Comparison of ENCODE assay signal across 14 cellular contexts in genomic region chr2:9973691-9974090, GRCh38. TPM values are rescaled to one million over a fixed set of nuclear protein-coding genes. Genes with fewer than 3 reads are reported as not detected.
DNase-seq lines count a peak whose midpoint lies in the region; ATAC-seq and TF ChIP-seq lines count a peak whose summit lies in the region.
"Had no signal": no experiment of that assay in that cellular context is flagged by ENCODE, and none has a peak within 500 bp of the region (broad histone marks: within the 10 kb centered on the region; RNA-seq: fewer than 3 reads in every experiment).

No MANE protein-coding gene starts in this region.

- 86% methylated on average over 6 of the region's 6 CpGs for WGBS in esophagus muscularis mucosa

- H3K27ac ChIP-seq in HCT116 (ENCODE audit: low read depth, low read length) (no peak overlapping the region), esophagus muscularis mucosa (replicated peaks in 1 of 4) (peak overlapping the region; percentile 60 to 82 (median 68)), skin epidermis (peak overlapping the region in 15 of 21 experiments; percentile 1 to 83 (median 64))

- H4K20me1 ChIP-seq in HCT116 (ENCODE audit: insufficient read depth), result no peaks in the 10 kb centered on the region

- TF ChIP-seq RAD21 in HCT116 (IDR thresholded peaks at IDR 0.05; ENCODE audit: low read depth), result no peak

- no peak overlapping the region for H3K4me3 ChIP-seq in HCT116 (replicated peaks in 1 of 2; ENCODE audit: low read depth in 1 of 2, low read length in 2 of 2)
- no peak overlapping the region for H3K4me3 ChIP-seq in esophagus muscularis mucosa
- no peak overlapping the region for H3K4me3 ChIP-seq in skin epidermis

- TF ChIP-seq EP300 in esophagus muscularis mucosa (IDR thresholded peaks at IDR 0.05), result no peak

- H3K4me1 ChIP-seq in HCT116 (ENCODE audit: control insufficient read depth in 1 of 2, insufficient read depth in 2 of 2, low read length in 2 of 2) (peaks cover 31 to 35% of the 10 kb centered on the region in 2 experiments), esophagus muscularis mucosa (peaks cover 35 to 69% (median 63%) of the 10 kb centered on the region in 4 donors)

- POLR2A ChIA-PET in HCT116 (lab: Charles Lee), result no interaction called here

- no peaks in the 10 kb centered on the region for H3K9me2 ChIP-seq in HCT116 (ENCODE audit: insufficient read depth)

- ATAC-seq in HCT116, result no peak

- RAD21 ChIA-PET in HCT116 (lab: Charles Lee; ENCODE audit: low non-redundant PET in 1 of 2, low total read pairs in 2 of 2, uncharacterized antibody in 2 of 2, unreplicated experiment in 2 of 2), result no interaction called here

- no peak overlapping the region for H3K9ac ChIP-seq in HCT116 (ENCODE audit: low read length)

- TF ChIP-seq CTCF in HCT116 (IDR thresholded peaks at IDR 0.05 in 2 of 3, conservative IDR thresholded peaks at IDR 0.05 in 1 of 3; ENCODE audit: borderline replicate concordance in 1 of 3, insufficient read depth in 1 of 3, low read depth in 2 of 3, low read length in 2 of 3) (no peak), esophagus muscularis mucosa (IDR thresholded peaks at IDR 0.05) (no peak)

- H3K4me2 ChIP-seq in HCT116 (ENCODE audit: low read length), result peak overlapping the region; percentile 43; the same call in 1 of the 2 replicates

- intact Hi-C loops in HCT116 (cut with micrococcal nuclease), result loop anchor here (2.0 kb wide), 1 partner anchor 21 kb away; no protein-coding TSS in a partner anchor
- intact Hi-C loops in esophagus muscularis mucosa (cut with DNase I), result no loop called here

- H3K36me3 ChIP-seq in HCT116 (ENCODE audit: control insufficient read depth in 1 of 2, insufficient read depth in 2 of 2, low read length in 2 of 2), result no peaks in the 10 kb centered on the region
- no peaks in the 10 kb centered on the region for H3K36me3 ChIP-seq in esophagus muscularis mucosa
- H3K36me3 ChIP-seq: BE2C had no signal

- H2AFZ ChIP-seq in HCT116 (ENCODE audit: low read depth, low read length, poor library complexity, severe bottlenecking), result no peak overlapping the region

- no peak for TF ChIP-seq POLR2A in HCT116 (IDR thresholded peaks at IDR 0.05; ENCODE audit: borderline replicate concordance, extremely low read depth, insufficient read depth, insufficient read length)
- no peak for TF ChIP-seq POLR2A in esophagus muscularis mucosa (IDR thresholded peaks at IDR 0.05; ENCODE audit: low read depth)

- CTCF ChIA-PET in HCT116 (lab: Charles Lee), result interaction anchor here (1.2 kb wide), 1 partner anchor 11 kb away, joined by 6 read pairs; no protein-coding TSS in a partner anchor

- H3K79me2 ChIP-seq in HCT116 (ENCODE audit: insufficient read depth, low read length), result no peaks in the 10 kb centered on the region

- DNase-seq in Daoy (ENCODE audit: low read depth), result peak; percentile 33
- no peak for DNase-seq in HCT116 (ENCODE audit: low read depth, low spot score)
- no peak for DNase-seq in esophagus muscularis mucosa (ENCODE audit: extremely low spot score)
- no peak for DNase-seq in COR-L47 (lab: John Stamatoyannopoulos, UW)
- no peak for DNase-seq in SHP77 treated with DMSO at 0.1 percent for 48 hours (lab: John Stamatoyannopoulos, UW)
- DNase-seq in DMS79 treated with DMSO at 0.1 percent for 48 hours (lab: John Stamatoyannopoulos, UW), result no peak
- DNase-seq: BE2C; CD4-positive, alpha-beta memory T cell; HCEC 1CT; Kasumi-1; NCI-H1417 treated with DMSO at 0.1 percent for 48 hours; NCI-H2029 treated with DMSO at 0.1 percent for 48 hours; NCI-H526 had no signal

- no TSS peak for BruUV-seq in HCT116 (replicated peaks; lab: Mats Ljungman, UMichigan)

- H3K9me3 ChIP-seq in HCT116 (ENCODE audit: control insufficient read depth in 1 of 2, insufficient read depth in 1 of 2, low read depth in 1 of 2, low read length in 2 of 2), result no peaks in the 10 kb centered on the region
- H3K9me3 ChIP-seq in esophagus muscularis mucosa, result no peaks in the 10 kb centered on the region
- H3K9me3 ChIP-seq: BE2C had no signal

- H3K27me3 ChIP-seq in HCT116 (ENCODE audit: insufficient read depth, low read length) (no peaks in the 10 kb centered on the region), esophagus muscularis mucosa (no peaks in the 10 kb centered on the region)
- H3K27me3 ChIP-seq: BE2C had no signal

TF ChIP-seq in HCT116, 20 proteins besides CTCF, POLR2A, EP300 and RAD21:
- no peak for TF ChIP-seq SRF (IDR thresholded peaks at IDR 0.05; ENCODE audit: low read depth)
- no peak for TF ChIP-seq EZH2 (IDR thresholded peaks at IDR 0.05)
- TF ChIP-seq CBX3 (IDR thresholded peaks at IDR 0.05; ENCODE audit: low read depth), result no peak
- TF ChIP-seq EGR1 (IDR thresholded peaks at IDR 0.05; ENCODE audit: low read depth), result no peak
- no peak for TF ChIP-seq JUND (IDR thresholded peaks at IDR 0.05)
- no peak for TF ChIP-seq TCF7L2 (IDR thresholded peaks at IDR 0.05; ENCODE audit: borderline replicate concordance, extremely low read depth, insufficient read depth, insufficient read length)
- TF ChIP-seq FOSL1 (IDR thresholded peaks at IDR 0.05; ENCODE audit: low read depth), result no peak
- TF ChIP-seq, protein P1, sequence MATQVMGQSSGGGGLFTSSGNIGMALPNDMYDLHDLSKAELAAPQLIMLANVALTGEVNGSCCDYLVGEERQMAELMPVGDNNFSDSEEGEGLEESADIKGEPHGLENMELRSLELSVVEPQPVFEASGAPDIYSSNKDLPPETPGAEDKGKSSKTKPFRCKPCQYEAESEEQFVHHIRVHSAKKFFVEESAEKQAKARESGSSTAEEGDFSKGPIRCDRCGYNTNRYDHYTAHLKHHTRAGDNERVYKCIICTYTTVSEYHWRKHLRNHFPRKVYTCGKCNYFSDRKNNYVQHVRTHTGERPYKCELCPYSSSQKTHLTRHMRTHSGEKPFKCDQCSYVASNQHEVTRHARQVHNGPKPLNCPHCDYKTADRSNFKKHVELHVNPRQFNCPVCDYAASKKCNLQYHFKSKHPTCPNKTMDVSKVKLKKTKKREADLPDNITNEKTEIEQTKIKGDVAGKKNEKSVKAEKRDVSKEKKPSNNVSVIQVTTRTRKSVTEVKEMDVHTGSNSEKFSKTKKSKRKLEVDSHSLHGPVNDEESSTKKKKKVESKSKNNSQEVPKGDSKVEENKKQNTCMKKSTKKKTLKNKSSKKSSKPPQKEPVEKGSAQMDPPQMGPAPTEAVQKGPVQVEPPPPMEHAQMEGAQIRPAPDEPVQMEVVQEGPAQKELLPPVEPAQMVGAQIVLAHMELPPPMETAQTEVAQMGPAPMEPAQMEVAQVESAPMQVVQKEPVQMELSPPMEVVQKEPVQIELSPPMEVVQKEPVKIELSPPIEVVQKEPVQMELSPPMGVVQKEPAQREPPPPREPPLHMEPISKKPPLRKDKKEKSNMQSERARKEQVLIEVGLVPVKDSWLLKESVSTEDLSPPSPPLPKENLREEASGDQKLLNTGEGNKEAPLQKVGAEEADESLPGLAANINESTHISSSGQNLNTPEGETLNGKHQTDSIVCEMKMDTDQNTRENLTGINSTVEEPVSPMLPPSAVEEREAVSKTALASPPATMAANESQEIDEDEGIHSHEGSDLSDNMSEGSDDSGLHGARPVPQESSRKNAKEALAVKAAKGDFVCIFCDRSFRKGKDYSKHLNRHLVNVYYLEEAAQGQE (IDR thresholded peaks at IDR 0.05; ENCODE audit: low read depth), result no peak
- TF ChIP-seq ZBTB33 (IDR thresholded peaks at IDR 0.05; ENCODE audit: extremely low read depth, insufficient replicate concordance, low read length), result no peak
- TF ChIP-seq EZH2phosphoT487 (IDR thresholded peaks at IDR 0.05; ENCODE audit: borderline replicate concordance), result no peak
- TF ChIP-seq POLR2AphosphoS5 (IDR thresholded peaks at IDR 0.05; ENCODE audit: low read depth, low read length), result no peak
- TF ChIP-seq SIN3A (IDR thresholded peaks at IDR 0.05; ENCODE audit: low read depth), result no peak
- TF ChIP-seq, protein P2, sequence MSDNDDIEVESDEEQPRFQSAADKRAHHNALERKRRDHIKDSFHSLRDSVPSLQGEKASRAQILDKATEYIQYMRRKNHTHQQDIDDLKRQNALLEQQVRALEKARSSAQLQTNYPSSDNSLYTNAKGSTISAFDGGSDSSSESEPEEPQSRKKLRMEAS (IDR thresholded peaks at IDR 0.05), result no peak
- TF ChIP-seq SP1 (IDR thresholded peaks at IDR 0.05; ENCODE audit: low read depth), result no peak
- TF ChIP-seq CEBPB (IDR thresholded peaks at IDR 0.05; ENCODE audit: low read depth), result no peak
- no peak for TF ChIP-seq ATF3 (IDR thresholded peaks at IDR 0.05)
- TF ChIP-seq ZNF274 (IDR thresholded peaks at IDR 0.05; ENCODE audit: low read depth, low read length), result no peak
- no peak for TF ChIP-seq ZFX (IDR thresholded peaks at IDR 0.05)
- no peak for TF ChIP-seq YY1 (IDR thresholded peaks at IDR 0.05; ENCODE audit: extremely low read depth, insufficient replicate concordance, low read depth, low read length)
- no peak for TF ChIP-seq ELF1 (IDR thresholded peaks at IDR 0.05; ENCODE audit: borderline replicate concordance, low read depth)
TF ChIP-seq in HCT116: peak in this region for 0.

RNA-seq across cellular contexts. Expression of gene GRHL1, which starts 22.2 kb away (rescaled TPM):
- total RNA-seq in Daoy (2014; rRNA removed; shearing (Covaris generic)), result 2.2 TPM in 2 replicates
- total RNA-seq in HCT116 (2021; ENCODE audit: unreplicated experiment) (8.5 TPM), esophagus muscularis mucosa (1 to 10 TPM in 3 of 4 donors, under 1 TPM in 1; 0.86 to 5.1 (median 2.6) TPM)
- polyA plus RNA-seq in HCT116 (2012), result 6.0 and 6.3 TPM in 2 replicates
